17 cellular contexts compared by ENCODE assay signal in genomic region chr12:47383942-47384341, GRCh38.
DNase-seq lines count a peak whose midpoint lies in the region; ATAC-seq, FAIRE-seq and TF ChIP-seq lines count a peak whose summit lies in the region.
"Had no signal": no experiment of that assay in that cellular context is flagged by ENCODE, and none has a peak within 500 bp of the region (broad histone marks: within the 10 kb centered on the region; RNA-seq: fewer than 3 reads in every experiment).

No MANE protein-coding gene starts in this region.

- dilution Hi-C loops in keratinocyte (cut with MboI; ENCODE audit: extremely low pct_ligation_motif_present, low sequenced_read_pairs) = no loop called here

- TF ChIP-seq CTCF in natural killer cell (IDR thresholded peaks at IDR 0.05) (no peak), keratinocyte (optimal IDR thresholded peaks at IDR 0.05 in 1 of 3, IDR thresholded peaks at IDR 0.05 in 1 of 3, conservative IDR thresholded peaks at IDR 0.05 in 1 of 3; ENCODE audit: extremely low read depth in 1 of 3, insufficient read depth in 2 of 3, low read length in 3 of 3) (no peak)

- H3K27ac ChIP-seq in keratinocyte (ENCODE audit: control insufficient read depth, insufficient read depth, low read length) = no peak overlapping the region
- no peak overlapping the region for H3K27ac ChIP-seq in aorta (ENCODE audit: low read depth in 1 of 2, low read length in 2 of 2)
- H3K27ac ChIP-seq: neutrophil had no signal

- no peak overlapping the region for H3K4me3 Mint-ChIP-seq in natural killer cell treated with Interleukin-12 subunit alpha and Interleukin-12 subunit beta and Interleukin-15 and Interleukin-18, amount 100 ng/mL, for 72 hours
- H3K4me3 Mint-ChIP-seq in natural killer cell = no peak overlapping the region
- peak overlapping the region; percentile 57 for H3K4me3 Mint-ChIP-seq in activated T-helper 17 cell treated with anti-CD3 and anti-CD28 coated beads, Interleukin-2, amount 50 U/mL, for 72 hours

- no peaks in the 10 kb centered on the region for H3K4me1 ChIP-seq in keratinocyte (ENCODE audit: control insufficient read depth, extremely low read depth, insufficient read depth, low read length)
- no peaks in the 10 kb centered on the region for H3K4me1 ChIP-seq in aorta (ENCODE audit: control insufficient read depth in 1 of 2, insufficient read depth in 2 of 2, low read length in 2 of 2)

- FAIRE-seq in keratinocyte (lab: Jason Lieb, UNC) = no peak

- H3K9me3 Mint-ChIP-seq in natural killer cell treated with Interleukin-12 subunit alpha and Interleukin-12 subunit beta and Interleukin-15 and Interleukin-18, amount 100 ng/mL, for 72 hours = peaks cover 6% of the 10 kb centered on the region
- no peaks in the 10 kb centered on the region for H3K9me3 Mint-ChIP-seq in natural killer cell
- peaks cover 19% of the 10 kb centered on the region for H3K9me3 Mint-ChIP-seq in activated T-helper 17 cell treated with anti-CD3 and anti-CD28 coated beads, Interleukin-2, amount 50 U/mL, for 72 hours

- no peaks in the 10 kb centered on the region for H3K27me3 Mint-ChIP-seq in natural killer cell treated with Interleukin-12 subunit alpha and Interleukin-12 subunit beta and Interleukin-15 and Interleukin-18, amount 100 ng/mL, for 72 hours
- no peaks in the 10 kb centered on the region for H3K27me3 Mint-ChIP-seq in natural killer cell (ENCODE audit: low read depth in 2 of 2)
- H3K27me3 Mint-ChIP-seq in activated T-helper 17 cell treated with anti-CD3 and anti-CD28 coated beads, Interleukin-2, amount 50 U/mL, for 72 hours = no peaks in the 10 kb centered on the region

- H3K79me2 ChIP-seq in keratinocyte (ENCODE audit: control insufficient read depth, insufficient read depth, low read length) = no peaks in the 10 kb centered on the region

- no peak for DNase-seq in natural killer cell treated with Interleukin-12 subunit alpha and Interleukin-12 subunit beta and Interleukin-15 and Interleukin-18, amount 100 ng/mL, for 72 hours (ENCODE audit: low spot score)
- no peak for DNase-seq in natural killer cell
- DNase-seq in keratinocyte (ENCODE audit: low read depth, low spot score) = no peak
- DNase-seq in NCI-H345 treated with DMSO at 0.1 percent for 48 hours (lab: John Stamatoyannopoulos, UW; ENCODE audit: unreplicated experiment) = no peak
- no peak for DNase-seq in aorta
- DNase-seq in stimulated activated CD4-positive, alpha-beta T cell treated with anti-CD3 and anti-CD28 coated beads, Interleukin-4, amount 100 ng/mL, for 4 hours = no peak
- DNase-seq in NK-92 (lab: John Stamatoyannopoulos, UW; ENCODE audit: unreplicated experiment) = no peak
- DNase-seq: activated T-cell treated with anti-CD3 and anti-CD28 coated beads, Interleukin-2, amount 50 U/mL, for 48 hours; C1 segment of cervical spinal cord; GF-D8; left colon; NCI-H446; stimulated activated CD4-positive, alpha-beta T cell treated with anti-CD3 and anti-CD28 coated beads, Interleukin-15, amount 100 ng/mL, for 24 hours; stimulated activated CD8-positive, alpha-beta memory T cell treated with anti-CD3 and anti-CD28 coated beads, Interleukin-4, amount 100 ng/mL, for 48 hours had no signal

- H3K36me3 ChIP-seq in keratinocyte (ENCODE audit: control insufficient read depth in 2 of 2, extremely low read depth in 1 of 2, insufficient read depth in 2 of 2, low read length in 2 of 2) (no peaks in the 10 kb centered on the region), aorta (ENCODE audit: control insufficient read depth in 1 of 2, insufficient read depth in 2 of 2, low read length in 1 of 2) (no peaks in the 10 kb centered on the region)
- H3K36me3 ChIP-seq: neutrophil had no signal

- H3K4me2 ChIP-seq in keratinocyte (ENCODE audit: control insufficient read depth, extremely low read depth, insufficient read depth, low read depth, low read length) = no peak overlapping the region

- H2AFZ ChIP-seq in keratinocyte (ENCODE audit: control insufficient read depth, low read length) = peak overlapping the region; percentile 59

- no peak for ATAC-seq in natural killer cell treated with Interleukin-12 subunit alpha and Interleukin-12 subunit beta and Interleukin-15 and Interleukin-18, amount 100 ng/mL, for 72 hours
- ATAC-seq in natural killer cell (no peak), aorta (ENCODE audit: low FRiP score) (no peak)
- ATAC-seq in activated T-helper 17 cell treated with anti-CD3 and anti-CD28 coated beads, Interleukin-2, amount 50 U/mL, for 72 hours (replicated peaks) = peak; percentile 54
- ATAC-seq: left colon, Right ventricle myocardium inferior had no signal

- H3K9ac ChIP-seq in keratinocyte (ENCODE audit: control insufficient read depth, extremely low read depth, insufficient read depth, low read length) = no peak overlapping the region

- intact Hi-C loops in natural killer cell (cut with micrococcal nuclease) = no loop called here
- intact Hi-C loops in aorta (cut with DNase I) = no loop called here

- H3K27ac Mint-ChIP-seq in natural killer cell treated with Interleukin-12 subunit alpha and Interleukin-12 subunit beta and Interleukin-15 and Interleukin-18, amount 100 ng/mL, for 72 hours = peak overlapping the region; percentile 5 to 70
- H3K27ac Mint-ChIP-seq in natural killer cell = no peak overlapping the region
- peak overlapping the region; percentile 84 for H3K27ac Mint-ChIP-seq in activated T-helper 17 cell treated with anti-CD3 and anti-CD28 coated beads, Interleukin-2, amount 50 U/mL, for 72 hours

- peaks cover 31 to 53% of the 10 kb centered on the region in 2 donors for H3K4me1 Mint-ChIP-seq in natural killer cell treated with Interleukin-12 subunit alpha and Interleukin-12 subunit beta and Interleukin-15 and Interleukin-18, amount 100 ng/mL, for 72 hours (ENCODE audit: low read depth in 2 of 2)
- H3K4me1 Mint-ChIP-seq in natural killer cell = peaks cover 20 to 23% of the 10 kb centered on the region in 2 donors
- H3K4me1 Mint-ChIP-seq in activated T-helper 17 cell treated with anti-CD3 and anti-CD28 coated beads, Interleukin-2, amount 50 U/mL, for 72 hours = peaks cover 57% of the 10 kb centered on the region

- no peaks in the 10 kb centered on the region for H3K36me3 Mint-ChIP-seq in natural killer cell treated with Interleukin-12 subunit alpha and Interleukin-12 subunit beta and Interleukin-15 and Interleukin-18, amount 100 ng/mL, for 72 hours
- H3K36me3 Mint-ChIP-seq in natural killer cell = no peaks in the 10 kb centered on the region
- no peaks in the 10 kb centered on the region for H3K36me3 Mint-ChIP-seq in activated T-helper 17 cell treated with anti-CD3 and anti-CD28 coated beads, Interleukin-2, amount 50 U/mL, for 72 hours (ENCODE audit: low read depth)

- H3K4me3 ChIP-seq in keratinocyte (ENCODE audit: control insufficient read depth in 2 of 3, extremely low read depth in 1 of 3, insufficient read depth in 2 of 3, low read depth in 1 of 3, low read length in 3 of 3) = no peak overlapping the region
- H3K4me3 ChIP-seq in aorta (ENCODE audit: low read length in 2 of 2) = no peak overlapping the region

- no peaks in the 10 kb centered on the region for H4K20me1 ChIP-seq in keratinocyte (ENCODE audit: control insufficient read depth, extremely low read depth, insufficient read depth, low read length)

- H3K9me3 ChIP-seq in keratinocyte (ENCODE audit: control insufficient read depth, low read depth, low read length) (no peaks in the 10 kb centered on the region), aorta (ENCODE audit: control insufficient read depth, low read length) (no peaks in the 10 kb centered on the region)
- H3K9me3 ChIP-seq: neutrophil had no signal

- H3K27me3 ChIP-seq in keratinocyte (ENCODE audit: control insufficient read depth, extremely low read depth, insufficient read depth, low read length) (no peaks in the 10 kb centered on the region), aorta (ENCODE audit: control insufficient read depth in 1 of 2, insufficient read depth in 2 of 2, low read length in 1 of 2) (no peaks in the 10 kb centered on the region)

- H3K9me1 ChIP-seq in keratinocyte (ENCODE audit: control insufficient read depth, extremely low read depth, insufficient read depth, low read length) = no peaks in the 10 kb centered on the region

- 35 to 39% methylated on average over 4 of the region's 4 CpGs for WGBS in aorta, 2 donors

Comparison
In these comparisons a context has a peak if more than half of its experiments do, and no peak if none do; other contexts are left out.
1. H3K27ac Mint-ChIP-seq: peak in natural killer cell treated with Interleukin-12 subunit alpha and Interleukin-12 subunit beta and Interleukin-15 and Interleukin-18, amount 100 ng/mL, for 72 hours (2 of 2) and activated T-helper 17 cell treated with anti-CD3 and anti-CD28 coated beads, Interleukin-2, amount 50 U/mL, for 72 hours (single experiment); none in natural killer cell (0 of 2).